24 cellular contexts compared by ENCODE assay signal in the genomic region with DNA sequence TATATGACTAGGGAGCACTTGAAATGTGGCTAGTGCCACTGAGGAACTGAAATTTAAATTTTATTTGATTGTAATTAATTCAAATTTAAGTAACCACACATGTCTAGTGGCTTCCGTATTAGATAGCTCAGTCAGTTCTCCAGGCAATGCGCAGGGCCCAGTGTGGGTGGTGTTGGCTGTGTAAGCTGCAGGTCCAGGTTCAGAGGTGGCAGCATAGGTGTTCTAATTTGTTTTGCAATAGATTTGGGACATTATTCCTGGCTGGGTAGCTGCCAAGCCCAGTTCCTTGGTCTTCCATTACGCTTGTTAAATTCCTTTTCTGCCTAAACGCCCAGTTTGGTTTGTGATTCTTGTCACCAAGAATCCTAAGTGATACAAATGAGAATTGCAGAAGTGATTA.
"Had no signal": no experiment of that assay in that cellular context is flagged by ENCODE, and none has a peak within 500 bp of the region (broad histone marks: within the 10 kb centered on the region; RNA-seq: fewer than 3 reads in every experiment).

No MANE protein-coding gene starts in this region.

- H3K27ac Mint-ChIP-seq: activated CD4-positive, alpha-beta memory T cell treated with anti-CD3 and anti-CD28 coated beads, Interleukin-2, amount 10 ng/mL, durations not matched to agents 7 days and 5 days; activated CD4-positive, alpha-beta T cell treated with anti-CD3 and anti-CD28 coated beads, Interleukin-2, amount 10 ng/mL, durations not matched to agents 7 days and 5 days; activated naive CD4-positive, alpha-beta T cell treated with anti-CD3 and anti-CD28 coated beads for 36 hours; activated naive CD4-positive, alpha-beta T cell treated with anti-CD3 and anti-CD28 coated beads, Interleukin-2, amount 50 U/mL, for 24 hours; activated naive CD8-positive, alpha-beta T cell treated with anti-CD3 and anti-CD28 coated beads for 36 hours; activated naive CD8-positive, alpha-beta T cell treated with anti-CD3 and anti-CD28 coated beads, Interleukin-2, amount 50 U/mL, for 24 hours; activated T-helper 1 cell treated with anti-CD3 and anti-CD28 coated beads, Interleukin-12 subunit alpha, Interleukin-12 subunit beta, Interleukin-2, Interleukin-4 antibody, amounts not matched to agents 30 ng/mL and 10 ng/mL and 1 ng/mL, durations not matched to agents 14 hours and 24 hours and 36 hours; activated T-helper 2 cell treated with anti-CD3 and anti-CD28 coated beads, Interferon-gamma antibody, Interleukin-2, Interleukin-4, amounts not matched to agents 10 μg/mL and 5 μg/mL and 100 μg/mL, durations not matched to agents 14 hours and 24 hours and 36 hours; WTC11 had no signal

- H3K9me3 ChIP-seq: adrenal gland, body of pancreas had no signal

- H3K36me3 Mint-ChIP-seq: activated naive CD8-positive, alpha-beta T cell treated with anti-CD3 and anti-CD28 coated beads for 36 hours; WTC11 had no signal

- ATAC-seq: activated naive CD8-positive, alpha-beta T cell treated with anti-CD3 and anti-CD28 coated beads, Interleukin-2, amount 50 U/mL, for 24 hours; body of pancreas; WTC11 had no signal

- H3K4me3 ChIP-seq: adrenal gland, body of pancreas had no signal

- H3K4me1 Mint-ChIP-seq: activated CD4-positive, alpha-beta memory T cell treated with anti-CD3 and anti-CD28 coated beads, Interleukin-2, amount 10 ng/mL, durations not matched to agents 7 days and 5 days; activated CD4-positive, alpha-beta T cell treated with anti-CD3 and anti-CD28 coated beads, Interleukin-2, amount 10 ng/mL, durations not matched to agents 7 days and 5 days; activated naive CD4-positive, alpha-beta T cell treated with anti-CD3 and anti-CD28 coated beads, Interleukin-2, amount 50 U/mL, for 24 hours; activated naive CD8-positive, alpha-beta T cell treated with anti-CD3 and anti-CD28 coated beads for 36 hours; activated naive CD8-positive, alpha-beta T cell treated with anti-CD3 and anti-CD28 coated beads, Interleukin-2, amount 50 U/mL, for 24 hours; WTC11 had no signal

- H3K27me3 Mint-ChIP-seq: activated naive CD8-positive, alpha-beta T cell treated with anti-CD3 and anti-CD28 coated beads for 36 hours had no signal

- H3K27ac ChIP-seq: adrenal gland, body of pancreas, epithelial cell of prostate had no signal

- H3K27me3 ChIP-seq: adrenal gland, body of pancreas had no signal

- H3K9me3 Mint-ChIP-seq: activated CD4-positive, alpha-beta memory T cell treated with anti-CD3 and anti-CD28 coated beads, Interleukin-2, amount 10 ng/mL, durations not matched to agents 7 days and 5 days; activated T-helper 1 cell treated with anti-CD3 and anti-CD28 coated beads, Interleukin-12 subunit alpha, Interleukin-12 subunit beta, Interleukin-2, Interleukin-4 antibody, amounts not matched to agents 30 ng/mL and 10 ng/mL and 1 ng/mL, durations not matched to agents 14 hours and 24 hours and 36 hours had no signal

- H3K36me3 ChIP-seq: adrenal gland had no signal

- DNase-seq: activated CD4-positive, alpha-beta memory T cell treated with anti-CD3 and anti-CD28 coated beads, Interleukin-2, amount 10 ng/mL, durations not matched to agents 7 days and 5 days; activated CD4-positive, alpha-beta T cell treated with anti-CD3 and anti-CD28 coated beads for 1 hour; activated CD4-positive, alpha-beta T cell treated with anti-CD3 and anti-CD28 coated beads for 4 hours; activated CD4-positive, alpha-beta T cell treated with anti-CD3 and anti-CD28 coated beads, Interleukin-2, amount 10 ng/mL, durations not matched to agents 7 days and 5 days; activated CD4-positive, alpha-beta T cell treated with anti-CD3 and anti-CD28 coated beads, Interleukin-2, amount 50 U/mL, for 4 hours; activated CD8-positive, alpha-beta memory T cell treated with anti-CD3 and anti-CD28 coated beads, Interleukin-2, amount 50 U/mL, for 4 hours; activated effector memory CD4-positive, alpha-beta T cell treated with anti-CD3 and anti-CD28 coated beads, Interleukin-2, amount 50 U/mL, for 16 hours; activated naive CD4-positive, alpha-beta T cell treated with anti-CD3 and anti-CD28 coated beads for 36 hours; activated naive CD8-positive, alpha-beta T cell treated with anti-CD3 and anti-CD28 coated beads for 36 hours; activated naive CD8-positive, alpha-beta T cell treated with anti-CD3 and anti-CD28 coated beads, Interleukin-2, amount 50 U/mL, for 24 hours; activated T-cell treated with anti-CD3 and anti-CD28 coated beads, Interleukin-2, amount 50 U/mL, for 1 hour; activated T-cell treated with anti-CD3 and anti-CD28 coated beads, Interleukin-2, amount 50 U/mL, for 48 hours; amygdala; aorta; body of pancreas; effector CD8-positive, alpha-beta T cell; foreskin fibroblast; T-helper 2 cell had no signal

- H3K4me3 Mint-ChIP-seq: activated CD4-positive, alpha-beta memory T cell treated with anti-CD3 and anti-CD28 coated beads, Interleukin-2, amount 10 ng/mL, durations not matched to agents 7 days and 5 days; activated CD4-positive, alpha-beta T cell treated with anti-CD3 and anti-CD28 coated beads, Interleukin-2, amount 10 ng/mL, durations not matched to agents 7 days and 5 days; activated naive CD4-positive, alpha-beta T cell treated with anti-CD3 and anti-CD28 coated beads for 36 hours; activated naive CD4-positive, alpha-beta T cell treated with anti-CD3 and anti-CD28 coated beads, Interleukin-2, amount 50 U/mL, for 24 hours; activated naive CD8-positive, alpha-beta T cell treated with anti-CD3 and anti-CD28 coated beads for 36 hours; activated naive CD8-positive, alpha-beta T cell treated with anti-CD3 and anti-CD28 coated beads, Interleukin-2, amount 50 U/mL, for 24 hours; activated T-helper 1 cell treated with anti-CD3 and anti-CD28 coated beads, Interleukin-12 subunit alpha, Interleukin-12 subunit beta, Interleukin-2, Interleukin-4 antibody, amounts not matched to agents 30 ng/mL and 10 ng/mL and 1 ng/mL, durations not matched to agents 14 hours and 24 hours and 36 hours; WTC11 had no signal

- H3K4me1 ChIP-seq: adrenal gland had no signal
